ENCODE assay signal across 23 cellular contexts in genomic region chr11:109978895-109979294, GRCh38.
"Had no signal": no experiment of that assay in that cellular context is flagged by ENCODE, and none has a peak within 500 bp of the region (broad histone marks: within the 10 kb centered on the region; RNA-seq: fewer than 3 reads in every experiment).

No MANE protein-coding gene starts in this region.

- H3K27me3 ChIP-seq: adrenal gland, foreskin keratinocyte, hepatocyte, left lung, sigmoid colon, vagina had no signal

- H3K4me1 ChIP-seq: adrenal gland, foreskin keratinocyte, left lung, sigmoid colon, vagina had no signal

- H2AFZ ChIP-seq: hepatocyte had no signal

- H3K4me3 ChIP-seq: adrenal gland, hepatocyte, left lung, lung, sigmoid colon, vagina had no signal

- H3K36me3 ChIP-seq: adrenal gland, left lung, sigmoid colon, vagina, WERI-Rb-1 had no signal

- H3K4me2 ChIP-seq: hepatocyte had no signal

- ATAC-seq: activated CD8-positive, alpha-beta T cell treated with anti-CD3 and anti-CD28 coated beads, Interleukin-2, amount 10 ng/mL, durations not matched to agents 7 days and 5 days; activated naive CD4-positive, alpha-beta T cell treated with anti-CD3 and anti-CD28 coated beads, Interleukin-2, amount 50 U/mL, for 72 hours; esophagus mucosa; foreskin keratinocyte; left lung; naive thymus-derived CD4-positive, alpha-beta T cell; stimulated activated naive B cell treated with anti-CD40 and anti-IgM and Interleukin-4, amounts not matched to agents 10 μg/mL and 1 μg/mL and 100 μg/mL, for 72 hours had no signal

- H3K27ac ChIP-seq: adrenal gland, hepatocyte, left lung, sigmoid colon, vagina, WERI-Rb-1 had no signal

- DNase-seq: activated CD4-positive, alpha-beta T cell treated with anti-CD3 and anti-CD28 coated beads for 1 hour; activated CD4-positive, alpha-beta T cell treated with anti-CD3 and anti-CD28 coated beads, Interleukin-2, amount 50 U/mL, for 1 hour; activated CD8-positive, alpha-beta T cell treated with anti-CD3 and anti-CD28 coated beads, Interleukin-2, amount 10 ng/mL, durations not matched to agents 7 days and 5 days; activated gamma-delta T cell treated with Interleukin-2 at 50 U/mL for 16 hours; activated T-cell treated with anti-CD3 and anti-CD28 coated beads, Interleukin-2, amount 50 U/mL, for 1 hour; adrenal gland; effector memory CD4-positive, alpha-beta T cell; foreskin keratinocyte; immature natural killer cell; kidney glomerular epithelial cell; left lung; naive thymus-derived CD4-positive, alpha-beta T cell; retina; sigmoid colon; stimulated activated CD4-positive, alpha-beta T cell treated with anti-CD3 and anti-CD28 coated beads, Interleukin-2, amount 100 ng/mL, for 48 hours; stimulated activated CD8-positive, alpha-beta memory T cell treated with anti-CD3 and anti-CD28 coated beads, Interleukin-4, amount 100 ng/mL, for 48 hours; stimulated activated naive B cell treated with anti-CD40 and anti-IgM and Interleukin-4, amounts not matched to agents 10 μg/mL and 1 μg/mL and 100 μg/mL, for 72 hours; WERI-Rb-1 had no signal

- H3K9me3 ChIP-seq: adrenal gland, left lung, sigmoid colon, vagina had no signal

- H3K79me2 ChIP-seq: hepatocyte had no signal
